22 cellular contexts compared by ENCODE assay signal in genomic region chr3:104632521-104632920, GRCh38.
DNase-seq lines count a peak whose midpoint lies in the region; ATAC-seq, FAIRE-seq and TF ChIP-seq lines count a peak whose summit lies in the region.
"Had no signal": no experiment of that assay in that cellular context is flagged by ENCODE, and none has a peak within 500 bp of the region (broad histone marks: within the 10 kb centered on the region; RNA-seq: fewer than 3 reads in every experiment).

No MANE protein-coding gene starts in this region.

- H3K4me3 ChIP-seq in ACC112 (ENCODE audit: low read depth, low read length) (no peak overlapping the region), PC-3 (ENCODE audit: low read length) (no peak overlapping the region), endothelial cell of umbilical vein (replicated peaks in 1 of 3; ENCODE audit: insufficient read depth in 1 of 3, low read depth in 1 of 3, low read length in 3 of 3) (no peak overlapping the region), parathyroid adenoma (ENCODE audit: low read depth, low read length) (no peak overlapping the region), brain microvascular endothelial cell (ENCODE audit: low read depth, low read length) (no peak overlapping the region), heart right ventricle (no peak overlapping the region)

- POLR2A ChIA-PET in PC-3 (lab: Charles Lee; ENCODE audit: unreplicated experiment) (interaction anchor here (0.6 to 0.8 kb wide), 4 partner anchors 316 to 642 kb away, joined by 3 to 4 read pairs (median 4); no protein-coding TSS in a partner anchor), endothelial cell of umbilical vein (lab: Charles Lee) (no interaction called here)

- H3K4me2 ChIP-seq in PC-3 (ENCODE audit: low read length), result peak overlapping the region; percentile 13; the same call in 1 of the 2 replicates
- no peak overlapping the region for H3K4me2 ChIP-seq in endothelial cell of umbilical vein (ENCODE audit: insufficient read depth, low read length)
- no peak overlapping the region for H3K4me2 ChIP-seq in parathyroid adenoma (ENCODE audit: low read length)
- H3K4me2 ChIP-seq: KMS-11 had no signal

- no peak for TF ChIP-seq POLR2A in endothelial cell of umbilical vein (IDR thresholded peaks at IDR 0.05; ENCODE audit: low read depth, low read length)

- CTCF ChIA-PET in PC-3 (lab: Charles Lee), result no interaction called here
- CTCF ChIA-PET in endothelial cell of umbilical vein (lab: Charles Lee), result interaction anchor here (1.2 to 1.6 kb wide), 2 partner anchors 17 to 28 kb away, joined by 3 read pairs; no protein-coding TSS in a partner anchor

- in situ Hi-C loops in brain microvascular endothelial cell (cut with HindIII; ENCODE audit: low pct_ligation_motif_present, low sequenced_read_pairs), result no loop called here

- H3K36me3 ChIP-seq in ACC112 (ENCODE audit: insufficient read depth, low read length), result no peaks in the 10 kb centered on the region
- 0 out of 2 replicates have a peak, but pooled peaks cover 5% of the 10 kb centered on the region for H3K36me3 ChIP-seq in PC-3 (ENCODE audit: low read depth, low read length)
- no peaks in the 10 kb centered on the region for H3K36me3 ChIP-seq in endothelial cell of umbilical vein (ENCODE audit: control insufficient read depth in 2 of 2, extremely low read depth in 1 of 2, insufficient read depth in 2 of 2, low read length in 2 of 2)
- no peaks in the 10 kb centered on the region for H3K36me3 ChIP-seq in parathyroid adenoma (ENCODE audit: control insufficient read depth, insufficient read depth, low read length)
- no peaks in the 10 kb centered on the region for H3K36me3 ChIP-seq in brain microvascular endothelial cell (replicated peaks)
- no peaks in the 10 kb centered on the region for H3K36me3 ChIP-seq in heart right ventricle

- 0 out of 2 replicates have a peak, but pooled peaks cover 14% of the 10 kb centered on the region for H3K9me3 ChIP-seq in PC-3 (ENCODE audit: low read length)
- no peaks in the 10 kb centered on the region for H3K9me3 ChIP-seq in endothelial cell of umbilical vein (replicated peaks; ENCODE audit: control insufficient read depth, insufficient read depth, low read length)
- no peaks in the 10 kb centered on the region for H3K9me3 ChIP-seq in parathyroid adenoma (ENCODE audit: control insufficient read depth, low read length)
- H3K9me3 ChIP-seq in heart right ventricle, result peaks cover 0 to 2% (median 0%) of the 10 kb centered on the region in 11 donors

- ATAC-seq in PC-3 (no peak), heart right ventricle (no peak)
- ATAC-seq: Panc1 had no signal

- H3K9ac ChIP-seq in PC-3 (ENCODE audit: low read length) (no peak overlapping the region), endothelial cell of umbilical vein (replicated peaks; ENCODE audit: extremely low read depth, insufficient read depth, low read length) (no peak overlapping the region), parathyroid adenoma (no peak overlapping the region)
- H3K9ac ChIP-seq: KMS-11 had no signal

- no peaks in the 10 kb centered on the region for H3K27me3 ChIP-seq in ACC112 (ENCODE audit: insufficient read depth, low read length)
- H3K27me3 ChIP-seq in PC-3 (ENCODE audit: low read length), result no peaks in the 10 kb centered on the region
- H3K27me3 ChIP-seq in endothelial cell of umbilical vein (ENCODE audit: control insufficient read depth in 2 of 2, insufficient read depth in 2 of 2, low read length in 2 of 2), result no peaks in the 10 kb centered on the region
- no peaks in the 10 kb centered on the region for H3K27me3 ChIP-seq in parathyroid adenoma (ENCODE audit: control insufficient read depth, insufficient read depth, low read length)
- H3K27me3 ChIP-seq in brain microvascular endothelial cell (replicated peaks), result no peaks in the 10 kb centered on the region
- no peaks in the 10 kb centered on the region for H3K27me3 ChIP-seq in heart right ventricle

- no peaks in the 10 kb centered on the region for H3K9me2 ChIP-seq in PC-3 (replicated peaks; ENCODE audit: low read length)

- intact Hi-C loops in PC-3 (cut with micrococcal nuclease) (no loop called here), endothelial cell of umbilical vein (cut with micrococcal nuclease) (no loop called here), heart right ventricle (cut with DNase I) (loop anchor here in 1 of 10 donors (10.0 kb wide), 1 partner anchor 732 kb away; the partner anchor contains the start of gene ALCAM)

- H2AFZ ChIP-seq in ACC112 (ENCODE audit: low read length, unreplicated experiment), result peak overlapping the region; percentile 26
- no peak overlapping the region for H2AFZ ChIP-seq in PC-3 (ENCODE audit: low read length)
- no peak overlapping the region for H2AFZ ChIP-seq in endothelial cell of umbilical vein (ENCODE audit: low read depth, low read length)
- H2AFZ ChIP-seq in parathyroid adenoma, result peak overlapping the region; percentile 36

- peak; percentile 53 for FAIRE-seq in endothelial cell of umbilical vein (lab: Jason Lieb, UNC)
- FAIRE-seq: GM19239, H1, HTR-8/SVneo had no signal

- no peak for TF ChIP-seq CTCF in PC-3 (conservative IDR thresholded peaks at IDR 0.05; ENCODE audit: low read depth, low read length)
- TF ChIP-seq CTCF in endothelial cell of umbilical vein (IDR thresholded peaks at IDR 0.05; ENCODE audit: extremely low read depth in 1 of 2, insufficient read depth in 1 of 2, low read depth in 1 of 2, low read length in 2 of 2), result no peak
- no peak for TF ChIP-seq CTCF in parathyroid adenoma (IDR thresholded peaks at IDR 0.05)
- TF ChIP-seq CTCF in brain microvascular endothelial cell (IDR thresholded peaks at IDR 0.05; ENCODE audit: low read depth, low read length, missing control alignments), result no peak
- TF ChIP-seq CTCF in heart right ventricle (IDR thresholded peaks at IDR 0.05), result no peak

- dilution Hi-C loops in endothelial cell of umbilical vein (cut with MboI; ENCODE audit: extremely low pct_ligation_motif_present, low sequenced_read_pairs), result no loop called here

- DNase-seq in PC-3 (no peak), endothelial cell of umbilical vein (ENCODE audit: low read depth, low spot score) (no peak), pons (ENCODE audit: low spot score) (no peak), brain microvascular endothelial cell (no peak), heart right ventricle (no peak)
- DNase-seq: DMS153, DND-41, HCEC 1CT, NCI-H1092 treated with DMSO at 0.1 percent for 48 hours, NCI-H146, NCI-H2029, NCI-H446, NCI-H526 treated with DMSO at 0.1 percent for 48 hours, SHP77 had no signal

- H3K79me2 ChIP-seq in ACC112 (ENCODE audit: control insufficient read depth, insufficient read depth, low read length, unreplicated experiment) (no peaks in the 10 kb centered on the region), PC-3 (ENCODE audit: low read length) (no peaks in the 10 kb centered on the region), endothelial cell of umbilical vein (ENCODE audit: control insufficient read depth, insufficient read depth, low read length) (no peaks in the 10 kb centered on the region), parathyroid adenoma (no peaks in the 10 kb centered on the region)

- H3K4me1 ChIP-seq in ACC112 (ENCODE audit: control insufficient read depth, insufficient read depth, low read length, unreplicated experiment), result peaks cover 28% of the 10 kb centered on the region
- H3K4me1 ChIP-seq in PC-3 (ENCODE audit: insufficient read depth, low read length), result peaks cover 31% of the 10 kb centered on the region
- peaks cover 14% of the 10 kb centered on the region for H3K4me1 ChIP-seq in endothelial cell of umbilical vein (ENCODE audit: control insufficient read depth, extremely low read depth, insufficient read depth, low read length)
- H3K4me1 ChIP-seq in parathyroid adenoma, result peaks cover 38% of the 10 kb centered on the region
- no peaks in the 10 kb centered on the region for H3K4me1 ChIP-seq in heart right ventricle

- BruUV-seq in PC-3 (replicated peaks; lab: Mats Ljungman, UMichigan), result no TSS peak
- no TSS peak for BruUV-seq in endothelial cell of umbilical vein (replicated peaks; lab: Mats Ljungman, UMichigan)

- H4K20me1 ChIP-seq in PC-3 (ENCODE audit: low read length) (no peaks in the 10 kb centered on the region), endothelial cell of umbilical vein (replicated peaks; ENCODE audit: control insufficient read depth, extremely low read depth, insufficient read depth, low read length) (no peaks in the 10 kb centered on the region)

- WGBS in heart right ventricle, 2 donors, result 80 to 85% methylated on average over 3 of the region's 3 CpGs

- H3K27ac ChIP-seq in ACC112 (ENCODE audit: low read depth, low read length), result no peak overlapping the region
- H3K27ac ChIP-seq in PC-3 (ENCODE audit: low read length), result peak overlapping the region; percentile 9; the same call in 1 of the 2 replicates
- H3K27ac ChIP-seq in endothelial cell of umbilical vein (ENCODE audit: insufficient read depth, low read depth, low read length), result no peak overlapping the region
- peak overlapping the region; percentile 21 for H3K27ac ChIP-seq in parathyroid adenoma
- no peak overlapping the region for H3K27ac ChIP-seq in brain microvascular endothelial cell
- no peak overlapping the region for H3K27ac ChIP-seq in heart right ventricle
- H3K27ac ChIP-seq: KMS-11, RWPE1 had no signal

- no peaks in the 10 kb centered on the region for H3K9me1 ChIP-seq in endothelial cell of umbilical vein (replicated peaks; ENCODE audit: control insufficient read depth, extremely low read depth, insufficient read depth, low read length)

- peaks cover 3% of the 10 kb centered on the region for H3F3A ChIP-seq in PC-3 (ENCODE audit: low read length, unreplicated experiment)

TF ChIP-seq in endothelial cell of umbilical vein, 7 proteins besides CTCF, POLR2A, EP300 and RAD21:
- TF ChIP-seq POLR2AphosphoS5 (IDR thresholded peaks at IDR 0.05; ENCODE audit: insufficient read depth, low read depth, low read length) (no peak), JUN (IDR thresholded peaks at IDR 0.05; ENCODE audit: borderline replicate concordance, insufficient read depth, insufficient read length, low read depth) (no peak), EZH2 (IDR thresholded peaks at IDR 0.05; ENCODE audit: borderline replicate concordance, low read depth, low read length, severe bottlenecking) (no peak)
TF ChIP-seq in endothelial cell of umbilical vein: peak in this region for 0.

Comparison
In these comparisons a context has a peak if more than half of its experiments do, and no peak if none do; other contexts are left out.
1. H2AFZ ChIP-seq: peak in ACC112 (single experiment) and parathyroid adenoma (single experiment); none in PC-3 (single experiment) and endothelial cell of umbilical vein (single experiment).
2. H3K27ac ChIP-seq: peak in PC-3 (single experiment) and parathyroid adenoma (single experiment); none in ACC112 (single experiment), endothelial cell of umbilical vein (single experiment), brain microvascular endothelial cell (single experiment) and heart right ventricle (0 of 10).